In genomic region chr9:116951588-116952433, GRCh38 we compare ENCODE assay signal across 9 cellular contexts.
DNase-seq lines count a peak whose midpoint lies in the region; ATAC-seq lines count a peak whose summit lies in the region.
"Had no signal": no experiment of that assay in that cellular context is flagged by ENCODE, and none has a peak within 500 bp of the region (broad histone marks: within the 10 kb centered on the region; RNA-seq: fewer than 3 reads in every experiment).

No MANE protein-coding gene starts in this region.

- H3K27ac Mint-ChIP-seq in stimulated activated naive CD8-positive, alpha-beta T cell treated with anti-CD3 and anti-CD28 coated beads, Interleukin-15, amount 100 ng/mL, for 72 hours, result no peak overlapping the region
- H3K27ac Mint-ChIP-seq: nephron had no signal

- no peaks in the 10 kb centered on the region for H3K27me3 ChIP-seq in SJSA1 (replicated peaks)
- H3K27me3 ChIP-seq in aorta (ENCODE audit: control insufficient read depth in 1 of 2, insufficient read depth in 2 of 2, low read length in 1 of 2), result no peaks in the 10 kb centered on the region

- ATAC-seq in stimulated activated naive CD8-positive, alpha-beta T cell treated with anti-CD3 and anti-CD28 coated beads, Interleukin-15, Interleukin-2, amounts not matched to agents 100 U/mL and 50 U/mL, for 24 hours, result peak; percentile 6
- ATAC-seq in stimulated activated naive CD8-positive, alpha-beta T cell treated with anti-CD3 and anti-CD28 coated beads, Interleukin-15, amount 100 ng/mL, for 72 hours, result no peak
- ATAC-seq in HG02884 (IDR thresholded peaks at IDR 0.05; ENCODE audit: unreplicated experiment) (peak; percentile 69), aorta (ENCODE audit: low FRiP score) (no peak)

- H3K4me3 Mint-ChIP-seq in stimulated activated naive CD8-positive, alpha-beta T cell treated with anti-CD3 and anti-CD28 coated beads, Interleukin-15, amount 100 ng/mL, for 72 hours, result no peak overlapping the region
- H3K4me3 Mint-ChIP-seq: nephron had no signal

- H3K27ac ChIP-seq in SJSA1 (peak overlapping the region; percentile 45), aorta (ENCODE audit: low read depth in 1 of 2, low read length in 2 of 2) (peak overlapping the region; percentile 76 to 92)

- H3K4me1 ChIP-seq in SJSA1 (replicated peaks), result peaks cover 16% of the 10 kb centered on the region
- H3K4me1 ChIP-seq in aorta (ENCODE audit: control insufficient read depth in 1 of 2, insufficient read depth in 2 of 2, low read length in 2 of 2), result peaks cover 0 to 2% of the 10 kb centered on the region in 2 donors

- H3K4me1 Mint-ChIP-seq in stimulated activated naive CD8-positive, alpha-beta T cell treated with anti-CD3 and anti-CD28 coated beads, Interleukin-15, amount 100 ng/mL, for 72 hours, result no peaks in the 10 kb centered on the region
- H3K4me1 Mint-ChIP-seq: nephron had no signal

- no peaks in the 10 kb centered on the region for H3K36me3 ChIP-seq in SJSA1
- H3K36me3 ChIP-seq in aorta (ENCODE audit: control insufficient read depth in 1 of 2, insufficient read depth in 2 of 2, low read length in 1 of 2), result no peaks in the 10 kb centered on the region

- H3K4me3 ChIP-seq in SJSA1 (no peak overlapping the region), aorta (ENCODE audit: low read length in 2 of 2) (no peak overlapping the region)

- H3K27me3 Mint-ChIP-seq in stimulated activated naive CD8-positive, alpha-beta T cell treated with anti-CD3 and anti-CD28 coated beads, Interleukin-15, amount 100 ng/mL, for 72 hours, result no peaks in the 10 kb centered on the region

- intact Hi-C loops in aorta (cut with DNase I), result no loop called here

- no peak for DNase-seq in stimulated activated naive CD8-positive, alpha-beta T cell treated with anti-CD3 and anti-CD28 coated beads, Interleukin-15, Interleukin-2, amounts not matched to agents 100 U/mL and 50 U/mL, for 24 hours
- DNase-seq in stimulated activated naive CD8-positive, alpha-beta T cell treated with anti-CD3 and anti-CD28 coated beads, Interleukin-15, amount 100 ng/mL, for 72 hours, result no peak
- peak; percentile 47 to 50 for DNase-seq in SJSA1 (ENCODE audit: low read depth in 1 of 2, low spot score in 2 of 2)
- no peak for DNase-seq in aorta
- DNase-seq in activated CD4-positive, alpha-beta T cell treated with anti-CD3 and anti-CD28 coated beads for 1 hour, result no peak
- DNase-seq in HuH-7.5 (ENCODE audit: low spot score), result no peak
- no peak for DNase-seq in activated effector memory CD4-positive, alpha-beta T cell treated with anti-CD3 and anti-CD28 coated beads, Interleukin-2, amount 50 U/mL, for 16 hours

- 3 to 14% methylated on average over 3 of the region's 3 CpGs for WGBS in aorta, 2 donors

- no peaks in the 10 kb centered on the region; the same call in 1 of the 2 replicates for H3K9me3 ChIP-seq in SJSA1 (replicated peaks)
- H3K9me3 ChIP-seq in aorta (ENCODE audit: control insufficient read depth, low read length), result no peaks in the 10 kb centered on the region

- H3K9me3 Mint-ChIP-seq in stimulated activated naive CD8-positive, alpha-beta T cell treated with anti-CD3 and anti-CD28 coated beads, Interleukin-15, amount 100 ng/mL, for 72 hours, result peaks cover 4 to 16% of the 10 kb centered on the region in 2 donors
- H3K9me3 Mint-ChIP-seq: nephron had no signal

Comparison
In these comparisons a context has a peak if more than half of its experiments do, and no peak if none do; other contexts are left out.
1. ATAC-seq: peak in stimulated activated naive CD8-positive, alpha-beta T cell treated with anti-CD3 and anti-CD28 coated beads, Interleukin-15, Interleukin-2, amounts not matched to agents 100 U/mL and 50 U/mL, for 24 hours (single experiment) and HG02884 (single experiment); none in stimulated activated naive CD8-positive, alpha-beta T cell treated with anti-CD3 and anti-CD28 coated beads, Interleukin-15, amount 100 ng/mL, for 72 hours (single experiment) and aorta (single experiment).
2. DNase-seq: peak in SJSA1 (2 of 2); none in stimulated activated naive CD8-positive, alpha-beta T cell treated with anti-CD3 and anti-CD28 coated beads, Interleukin-15, Interleukin-2, amounts not matched to agents 100 U/mL and 50 U/mL, for 24 hours (single experiment), stimulated activated naive CD8-positive, alpha-beta T cell treated with anti-CD3 and anti-CD28 coated beads, Interleukin-15, amount 100 ng/mL, for 72 hours (0 of 2), aorta (0 of 2), activated CD4-positive, alpha-beta T cell treated with anti-CD3 and anti-CD28 coated beads for 1 hour (single experiment), HuH-7.5 (single experiment) and activated effector memory CD4-positive, alpha-beta T cell treated with anti-CD3 and anti-CD28 coated beads, Interleukin-2, amount 50 U/mL, for 16 hours (single experiment).